In the genomic region with DNA sequence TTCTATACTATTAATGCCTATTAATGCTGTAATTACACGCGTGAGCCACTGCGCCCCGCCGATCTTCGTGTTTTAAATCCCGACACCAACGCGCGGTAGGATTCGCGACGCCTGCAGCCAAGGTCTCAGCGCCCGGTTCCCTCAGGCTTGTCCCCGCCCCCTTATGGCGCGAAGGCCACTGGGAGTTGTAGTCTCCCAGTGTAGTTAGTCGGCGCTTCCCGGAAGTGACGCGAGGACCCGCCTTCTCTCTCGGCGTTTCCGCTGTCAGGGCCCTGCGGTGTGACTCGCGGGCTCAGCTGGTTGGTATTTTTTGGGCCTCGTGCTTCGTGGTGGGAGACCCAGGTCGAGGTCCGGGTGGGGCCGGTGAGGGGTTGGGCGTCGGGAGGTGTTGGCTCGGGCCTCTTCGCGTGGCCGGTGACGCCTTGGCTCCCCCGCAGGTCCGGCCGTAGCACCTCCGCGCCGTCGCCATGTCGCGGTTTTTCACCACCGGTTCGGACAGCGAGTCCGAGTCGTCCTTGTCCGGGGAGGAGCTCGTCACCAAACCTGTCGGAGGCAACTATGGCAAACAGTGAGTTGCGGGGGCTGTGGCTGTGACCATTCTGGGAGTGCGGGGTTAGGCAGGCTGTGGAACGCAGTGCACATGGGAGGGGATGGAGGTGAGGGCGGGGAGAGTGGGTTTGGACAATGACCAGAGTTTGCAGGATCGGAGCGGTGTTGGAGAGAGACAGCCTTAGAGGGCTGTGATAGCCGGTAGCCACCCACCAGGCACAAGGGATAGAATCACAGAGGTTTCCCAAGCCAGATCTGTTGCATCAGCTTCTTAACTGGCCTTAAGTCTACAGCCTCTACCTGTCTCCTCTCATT, we compare ENCODE assay signal across 8 cellular contexts. TPM values are rescaled to one million over a fixed set of nuclear protein-coding genes. Genes with fewer than 3 reads are reported as not detected.
A peak's percentile ranks its signal among the peaks of the same experiment; 100 is the strongest.
DNase-seq lines count a peak whose midpoint lies in the region; ATAC-seq and TF ChIP-seq lines count a peak whose summit lies in the region.
"Not testable (repeated sequence)": the region's sequence is repeated elsewhere in the genome, so short reads cannot be mapped to it uniquely, and the experiment has no call there.

A gene with protein sequence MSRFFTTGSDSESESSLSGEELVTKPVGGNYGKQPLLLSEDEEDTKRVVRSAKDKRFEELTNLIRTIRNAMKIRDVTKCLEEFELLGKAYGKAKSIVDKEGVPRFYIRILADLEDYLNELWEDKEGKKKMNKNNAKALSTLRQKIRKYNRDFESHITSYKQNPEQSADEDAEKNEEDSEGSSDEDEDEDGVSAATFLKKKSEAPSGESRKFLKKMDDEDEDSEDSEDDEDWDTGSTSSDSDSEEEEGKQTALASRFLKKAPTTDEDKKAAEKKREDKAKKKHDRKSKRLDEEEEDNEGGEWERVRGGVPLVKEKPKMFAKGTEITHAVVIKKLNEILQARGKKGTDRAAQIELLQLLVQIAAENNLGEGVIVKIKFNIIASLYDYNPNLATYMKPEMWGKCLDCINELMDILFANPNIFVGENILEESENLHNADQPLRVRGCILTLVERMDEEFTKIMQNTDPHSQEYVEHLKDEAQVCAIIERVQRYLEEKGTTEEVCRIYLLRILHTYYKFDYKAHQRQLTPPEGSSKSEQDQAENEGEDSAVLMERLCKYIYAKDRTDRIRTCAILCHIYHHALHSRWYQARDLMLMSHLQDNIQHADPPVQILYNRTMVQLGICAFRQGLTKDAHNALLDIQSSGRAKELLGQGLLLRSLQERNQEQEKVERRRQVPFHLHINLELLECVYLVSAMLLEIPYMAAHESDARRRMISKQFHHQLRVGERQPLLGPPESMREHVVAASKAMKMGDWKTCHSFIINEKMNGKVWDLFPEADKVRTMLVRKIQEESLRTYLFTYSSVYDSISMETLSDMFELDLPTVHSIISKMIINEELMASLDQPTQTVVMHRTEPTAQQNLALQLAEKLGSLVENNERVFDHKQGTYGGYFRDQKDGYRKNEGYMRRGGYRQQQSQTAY (plus strand): TSS at position 245 of the 864 bp plus-strand sequence. CDS start 223 bp downstream, at position 468.

- H3K27ac ChIP-seq in CD4-positive, alpha-beta T cell (ENCODE audit: low read depth, low read length); HUES64 (ENCODE audit: low read depth, low read length); lower lobe of right lung; spleen: not testable (repeated sequence)

- H3K9me3 Mint-ChIP-seq in CD4-positive, alpha-beta T cell, result not testable (repeated sequence)

- H3K27ac Mint-ChIP-seq in CD4-positive, alpha-beta T cell, result not testable (repeated sequence)

- H3K4me1 ChIP-seq in HUES64 (ENCODE audit: insufficient read depth, low read length); lower lobe of right lung; spleen: not testable (repeated sequence)

- TF ChIP-seq POLR2A in spleen (IDR thresholded peaks at IDR 0.05), result not testable (repeated sequence)

- not testable (repeated sequence) for H3K36me3 ChIP-seq in HUES64 (ENCODE audit: insufficient read depth, low read length); lower lobe of right lung; spleen

- not testable (repeated sequence) for H3K27me3 ChIP-seq in CD4-positive, alpha-beta T cell (ENCODE audit: control insufficient read depth, insufficient read depth, low read length); HUES64 (ENCODE audit: insufficient read depth, low read length); lower lobe of right lung (ENCODE audit: low read depth); spleen (replicated peaks in 1 of 7)

- DNase-seq in CD4-positive, alpha-beta T cell; epithelial cell of proximal tubule (ENCODE audit: low read depth); lower lobe of right lung; spleen: not testable (repeated sequence)

- ATAC-seq in CD4-positive, alpha-beta T cell (ENCODE audit: poor library complexity), result peak; percentile 99
- ATAC-seq in GM19372 (IDR thresholded peaks at IDR 0.05; ENCODE audit: low read depth, unreplicated experiment) (peak; percentile 96), HG02840 (IDR thresholded peaks at IDR 0.05; ENCODE audit: low FRiP score, unreplicated experiment) (peak; percentile 94), lower lobe of right lung (peak; percentile 100)

- H3K4me3 Mint-ChIP-seq in CD4-positive, alpha-beta T cell, result not testable (repeated sequence)

- not testable (repeated sequence) for H3K27me3 Mint-ChIP-seq in CD4-positive, alpha-beta T cell

- H3K9me3 ChIP-seq in CD4-positive, alpha-beta T cell (ENCODE audit: control insufficient read depth, low read length); HUES64 (ENCODE audit: insufficient read depth, low read depth, low read length); lower lobe of right lung; spleen: not testable (repeated sequence)

- H3K9ac ChIP-seq in HUES64 (ENCODE audit: low read depth, low read length), result not testable (repeated sequence)

- H3K36me3 Mint-ChIP-seq in CD4-positive, alpha-beta T cell (ENCODE audit: low read depth), result not testable (repeated sequence)

- WGBS in HUES64, result no CpG with 5 or more reads among the region's 66 CpGs
- WGBS in spleen, 5 donors, result no CpG with 5 or more reads among the region's 66 CpGs

- intact Hi-C loops in CD4-positive, alpha-beta T cell (cut with DNase I, micrococcal nuclease); lower lobe of right lung (cut with DNase I); spleen (cut with DNase I; ENCODE audit: low total_unique reads): not testable (repeated sequence)

- not testable (repeated sequence) for TF ChIP-seq CTCF in CD4-positive, alpha-beta T cell (IDR thresholded peaks at IDR 0.05); epithelial cell of proximal tubule (conservative IDR thresholded peaks at IDR 0.05; ENCODE audit: low read depth, low read length); lower lobe of right lung (IDR thresholded peaks at IDR 0.05); spleen (IDR thresholded peaks at IDR 0.05 in 8 of 11, conservative IDR thresholded peaks at IDR 0.05 in 3 of 11)

- H3K4me1 Mint-ChIP-seq in CD4-positive, alpha-beta T cell (ENCODE audit: low read depth), result not testable (repeated sequence)

- POLR2A ChIA-PET in CD4-positive, alpha-beta T cell (lab: Charles Lee); activated CD8-positive, alpha-beta memory T cell treated with anti-CD3 and anti-CD28 coated beads for 36 hours (lab: Charles Lee): not testable (repeated sequence)

- peak within 1 kb of the TSS; percentile 37; the same call in 1 of the 2 replicates for H3K4me3 ChIP-seq in HUES64 (ENCODE audit: low read length)
- peak within 1 kb of the TSS; percentile 37 for H3K4me3 ChIP-seq in epithelial cell of proximal tubule (ENCODE audit: low read depth, low read length)
- H3K4me3 ChIP-seq in lower lobe of right lung, result not testable (repeated sequence)
- H3K4me3 ChIP-seq in spleen, result peak within 1 kb of the TSS in 1 of 8 donors; percentile 23

- CTCF ChIA-PET in CD4-positive, alpha-beta T cell (lab: Charles Lee); activated CD8-positive, alpha-beta memory T cell treated with anti-CD3 and anti-CD28 coated beads for 36 hours (lab: Charles Lee): not testable (repeated sequence)

RNA-seq across cellular contexts. Expression of the gene that starts here (rescaled TPM):
- total RNA-seq in CD4-positive, alpha-beta T cell, result 100 to 1,000 TPM; 220 to 237 TPM
- 413 TPM for polyA plus RNA-seq in HUES64 (2013, experiment 1 of 2)
- polyA plus RNA-seq in HUES64 (2013, experiment 2 of 2), result 410 TPM
- total RNA-seq in activated CD8-positive, alpha-beta memory T cell treated with anti-CD3 and anti-CD28 coated beads for 36 hours, result 100 to 1,000 TPM; 793 to 795 TPM
- total RNA-seq in epithelial cell of proximal tubule (178 and 287 TPM in 2 replicates), lower lobe of right lung (484 TPM), spleen (100 to 1,000 TPM in 6 of 7 donors, 10 to 100 TPM in 1; 92.2 to 413 (median 326) TPM)
- polyA plus RNA-seq in spleen, result 100 to 1,000 TPM; 436 to 494 (median 480) TPM
